16 cellular contexts compared by ENCODE assay signal in the genomic region with DNA sequence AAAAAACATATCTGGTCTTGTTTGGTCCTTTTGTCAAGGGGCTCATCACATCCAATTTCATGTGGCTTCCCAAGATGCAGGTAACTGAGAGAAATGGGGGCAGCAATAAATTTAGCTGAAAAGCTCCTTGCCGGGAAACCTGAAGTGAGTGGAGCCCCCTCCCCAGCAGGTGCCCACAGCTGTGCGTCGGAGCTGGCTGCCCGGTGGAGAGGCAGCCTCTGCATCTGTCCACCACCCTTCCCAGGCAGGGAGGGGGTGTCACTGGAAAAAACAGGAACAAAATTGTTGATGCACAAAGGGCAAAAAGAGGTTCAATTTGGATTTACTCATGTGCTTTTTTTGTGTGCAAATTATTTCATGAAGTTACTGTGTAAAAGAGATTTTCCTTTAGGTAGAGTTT.
DNase-seq lines count a peak whose midpoint lies in the region; ATAC-seq and TF ChIP-seq lines count a peak whose summit lies in the region.
"Had no signal": no experiment of that assay in that cellular context is flagged by ENCODE, and none has a peak within 500 bp of the region (broad histone marks: within the 10 kb centered on the region; RNA-seq: fewer than 3 reads in every experiment).

No MANE protein-coding gene starts in this region.

- intact Hi-C loops in left ventricle myocardium inferior (cut with micrococcal nuclease), result no loop called here
- intact Hi-C loops in right cardiac atrium (cut with DNase I), result no loop called here
- intact Hi-C loops in thyroid gland (cut with DNase I), result no loop called here

- H3K27me3 Mint-ChIP-seq in endodermal cell (ENCODE audit: insufficient read depth), result peaks cover 2% of the 10 kb centered on the region
- no peaks in the 10 kb centered on the region for H3K27me3 Mint-ChIP-seq in mesothelial cell of epicardium (ENCODE audit: low read depth)
- H3K27me3 Mint-ChIP-seq in activated CD4-positive, alpha-beta T cell treated with anti-CD3 and anti-CD28 coated beads, Interleukin-2, amount 10 ng/mL, durations not matched to agents 7 days and 5 days, result no peaks in the 10 kb centered on the region

- H3K9ac ChIP-seq in endodermal cell (ENCODE audit: extremely low read depth, low read length, poor library complexity, severe bottlenecking), result no peak overlapping the region
- H3K9ac ChIP-seq: BLaER1 had no signal

- peak overlapping the region; percentile 40 for H3K4me3 Mint-ChIP-seq in endodermal cell
- no peak overlapping the region for H3K4me3 Mint-ChIP-seq in mesothelial cell of epicardium
- H3K4me3 Mint-ChIP-seq in activated CD4-positive, alpha-beta T cell treated with anti-CD3 and anti-CD28 coated beads, Interleukin-2, amount 10 ng/mL, durations not matched to agents 7 days and 5 days, result no peak overlapping the region
- H3K4me3 Mint-ChIP-seq: CD8-positive, alpha-beta T cell had no signal

- CTCF ChIA-PET in activated CD4-positive, alpha-beta T cell treated with anti-CD3 and anti-CD28 coated beads, Interleukin-2, amount 10 ng/mL, durations not matched to agents 7 days and 5 days (lab: Charles Lee), result no interaction called here

- TF ChIP-seq CTCF in left ventricle myocardium inferior (IDR thresholded peaks at IDR 0.05; ENCODE audit: borderline replicate concordance), result no peak
- no peak for TF ChIP-seq CTCF in endodermal cell (conservative IDR thresholded peaks at IDR 0.05)
- no peak for TF ChIP-seq CTCF in mesothelial cell of epicardium (IDR thresholded peaks at IDR 0.05; ENCODE audit: unreplicated experiment)
- no peak for TF ChIP-seq CTCF in thyroid gland (IDR thresholded peaks at IDR 0.05)

- no peaks in the 10 kb centered on the region for H3K27me3 ChIP-seq in left ventricle myocardium inferior (ENCODE audit: low read depth)
- H3K27me3 ChIP-seq in right cardiac atrium (ENCODE audit: control insufficient read depth, insufficient read depth), result no peaks in the 10 kb centered on the region
- H3K27me3 ChIP-seq in endodermal cell (ENCODE audit: control insufficient read depth, insufficient read depth, low read length, poor library complexity, severe bottlenecking), result no peaks in the 10 kb centered on the region
- H3K27me3 ChIP-seq in thyroid gland, result no peaks in the 10 kb centered on the region
- H3K27me3 ChIP-seq: BLaER1, SJCRH30 had no signal

- H3K36me3 Mint-ChIP-seq in endodermal cell (ENCODE audit: low read depth) (no peaks in the 10 kb centered on the region), mesothelial cell of epicardium (peaks cover 5% of the 10 kb centered on the region)
- H3K36me3 Mint-ChIP-seq in activated CD4-positive, alpha-beta T cell treated with anti-CD3 and anti-CD28 coated beads, Interleukin-2, amount 10 ng/mL, durations not matched to agents 7 days and 5 days (ENCODE audit: low read depth), result no peaks in the 10 kb centered on the region
- H3K36me3 Mint-ChIP-seq: CD8-positive, alpha-beta T cell had no signal

- H3K4me1 Mint-ChIP-seq in endodermal cell (peaks cover 39% of the 10 kb centered on the region), mesothelial cell of epicardium (peaks cover 78% of the 10 kb centered on the region)
- no peaks in the 10 kb centered on the region for H3K4me1 Mint-ChIP-seq in activated CD4-positive, alpha-beta T cell treated with anti-CD3 and anti-CD28 coated beads, Interleukin-2, amount 10 ng/mL, durations not matched to agents 7 days and 5 days

- ATAC-seq in right cardiac atrium, result no peak
- ATAC-seq: CD8-positive, alpha-beta T cell; HepG2 had no signal

- H3K9me3 Mint-ChIP-seq in endodermal cell (peaks cover 3% of the 10 kb centered on the region), mesothelial cell of epicardium (no peaks in the 10 kb centered on the region)
- H3K9me3 Mint-ChIP-seq in activated CD4-positive, alpha-beta T cell treated with anti-CD3 and anti-CD28 coated beads, Interleukin-2, amount 10 ng/mL, durations not matched to agents 7 days and 5 days, result peaks cover 5% of the 10 kb centered on the region
- H3K9me3 Mint-ChIP-seq: CD8-positive, alpha-beta T cell had no signal

- H3K36me3 ChIP-seq in left ventricle myocardium inferior (no peaks in the 10 kb centered on the region), endodermal cell (ENCODE audit: control insufficient read depth, insufficient read depth, low read length) (no peaks in the 10 kb centered on the region), thyroid gland (no peaks in the 10 kb centered on the region)
- H3K36me3 ChIP-seq: BLaER1, SJCRH30 had no signal

- H3K9me3 ChIP-seq in left ventricle myocardium inferior (replicated peaks) (no peaks in the 10 kb centered on the region), right cardiac atrium (ENCODE audit: control insufficient read depth, low read length) (no peaks in the 10 kb centered on the region), endodermal cell (ENCODE audit: control insufficient read depth, low read length) (no peaks in the 10 kb centered on the region), thyroid gland (no peaks in the 10 kb centered on the region)
- H3K9me3 ChIP-seq: BLaER1, SJCRH30 had no signal

- POLR2A ChIA-PET in activated CD4-positive, alpha-beta T cell treated with anti-CD3 and anti-CD28 coated beads, Interleukin-2, amount 10 ng/mL, durations not matched to agents 7 days and 5 days (lab: Charles Lee), result no interaction called here

- peaks cover 31% of the 10 kb centered on the region for H3K4me1 ChIP-seq in left ventricle myocardium inferior
- peaks cover 4% of the 10 kb centered on the region for H3K4me1 ChIP-seq in right cardiac atrium (ENCODE audit: control insufficient read depth, insufficient read depth, low read length)
- peaks cover 15% of the 10 kb centered on the region for H3K4me1 ChIP-seq in endodermal cell (ENCODE audit: control insufficient read depth, insufficient read depth, low read length)
- H3K4me1 ChIP-seq in thyroid gland, result peaks cover 13 to 22% of the 10 kb centered on the region in 2 donors

- H3K27ac Mint-ChIP-seq in endodermal cell, result peak overlapping the region; percentile 95
- peak overlapping the region; percentile 97 for H3K27ac Mint-ChIP-seq in mesothelial cell of epicardium
- no peak overlapping the region for H3K27ac Mint-ChIP-seq in activated CD4-positive, alpha-beta T cell treated with anti-CD3 and anti-CD28 coated beads, Interleukin-2, amount 10 ng/mL, durations not matched to agents 7 days and 5 days
- H3K27ac Mint-ChIP-seq: CD8-positive, alpha-beta T cell had no signal

- TF ChIP-seq POLR2A in thyroid gland (IDR thresholded peaks at IDR 0.05), result no peak

- 79% methylated on average over 4 of the region's 4 CpGs for WGBS in right cardiac atrium
- 19 to 31% methylated on average over 3 to 4 of the region's 4 CpGs for WGBS in endodermal cell (ENCODE audit: insufficient coverage in 1 of 2, insufficient read length in 1 of 2), 2 experiments
- 60 to 88% methylated on average over 4 of the region's 4 CpGs for WGBS in thyroid gland, 2 donors

- DNase-seq in left ventricle myocardium inferior (no peak), right cardiac atrium (no peak), endodermal cell (no peak), mesothelial cell of epicardium (ENCODE audit: low spot score in 2 of 2, unreplicated experiment in 2 of 2) (no peak), thyroid gland (no peak), cerebellar nuclear complex (lab: John Stamatoyannopoulos, UW) (no peak), activated gamma-delta T cell treated with Interleukin-2 at 50 U/mL for 16 hours (no peak)
- no peak for DNase-seq in activated CD4-positive, alpha-beta T cell treated with anti-CD3 and anti-CD28 coated beads, Interleukin-2, amount 10 ng/mL, durations not matched to agents 7 days and 5 days
- DNase-seq: CD8-positive, alpha-beta T cell; DMS79; KG1; NCI-H345; NCI-H526 treated with DMSO at 0.1 percent for 48 hours had no signal

- no peak overlapping the region for H3K4me3 ChIP-seq in left ventricle myocardium inferior
- no peak overlapping the region for H3K4me3 ChIP-seq in right cardiac atrium (ENCODE audit: low read length)
- H3K4me3 ChIP-seq in endodermal cell (ENCODE audit: low read length), result no peak overlapping the region
- no peak overlapping the region for H3K4me3 ChIP-seq in thyroid gland (replicated peaks in 1 of 3)
- H3K4me3 ChIP-seq: BLaER1, SJCRH30 had no signal

- peak overlapping the region; percentile 79 for H3K27ac ChIP-seq in left ventricle myocardium inferior (replicated peaks)
- H3K27ac ChIP-seq in right cardiac atrium (ENCODE audit: low read length), result no peak overlapping the region
- H3K27ac ChIP-seq in endodermal cell (ENCODE audit: low read depth, low read length), result no peak overlapping the region
- peak overlapping the region in 2 of 3 donors; percentile 71 to 96 for H3K27ac ChIP-seq in thyroid gland
- H3K27ac ChIP-seq: BLaER1, SJCRH30 had no signal

Comparison
In these comparisons a context has a peak if more than half of its experiments do, and no peak if none do; other contexts are left out.
1. H3K27ac ChIP-seq: peak in left ventricle myocardium inferior (single experiment) and thyroid gland (2 of 3); none in right cardiac atrium (single experiment) and endodermal cell (single experiment).